In genomic region chr2:233867993-233868532, GRCh38 we compare ENCODE assay signal across 9 cellular contexts.
DNase-seq lines count a peak whose midpoint lies in the region; ATAC-seq, FAIRE-seq and TF ChIP-seq lines count a peak whose summit lies in the region.
"Had no signal": no experiment of that assay in that cellular context is flagged by ENCODE, and none has a peak within 500 bp of the region (broad histone marks: within the 10 kb centered on the region; RNA-seq: fewer than 3 reads in every experiment).

Gene MSL3B (minus strand): TSS chr2:233868386.

- peaks cover 0 to 6% of the 10 kb centered on the region in 2 experiments; a peak in 3 of 5 replicates for H3K4me1 ChIP-seq in K562 (replicated peaks in 1 of 2; ENCODE audit: control insufficient read depth in 2 of 2, insufficient read depth in 2 of 2, low read length in 2 of 2)
- H3K4me1 ChIP-seq: BLaER1 treated with 17β-estradiol and CSF1 and Interleukin-3, amounts not matched to agents 10 nM and 100 nM had no signal

- POLR2A ChIA-PET in K562 (lab: Yijun Ruan, JAX), result interaction anchor here (0.6 to 2.0 kb wide), 2 partner anchors 10 to 1266 kb away, joined by 4 to 7 read pairs; no protein-coding TSS in a partner anchor

- peaks cover 2 to 15% (median 7%) of the 10 kb centered on the region in 6 donors for H3K9me3 Mint-ChIP-seq in immature natural killer cell

- peak within 1 kb of the TSS; percentile 94 to 98 for H3K9ac ChIP-seq in K562 (ENCODE audit: insufficient read depth in 1 of 2, low read depth in 2 of 2, low read length in 2 of 2)
- H3K9ac ChIP-seq: BLaER1 treated with 17β-estradiol and CSF1 and Interleukin-3, amounts not matched to agents 10 nM and 100 nM had no signal

- H3K27ac ChIP-seq in K562 (ENCODE audit: extremely low read depth, low read depth, low read length), result peak within 1 kb of the TSS; percentile 96
- H3K27ac ChIP-seq: BLaER1 treated with 17β-estradiol and CSF1 and Interleukin-3, amounts not matched to agents 10 nM and 100 nM had no signal

- no peaks in the 10 kb centered on the region for H3K9me1 ChIP-seq in K562 (ENCODE audit: control insufficient read depth, insufficient read depth, low read length)

- peak; percentile 77 for TF ChIP-seq POLR2A in K562 (conservative IDR thresholded peaks at IDR 0.05)

- peaks cover 6 to 12% (median 9%) of the 10 kb centered on the region in 3 donors for H3K36me3 Mint-ChIP-seq in immature natural killer cell

- in situ Hi-C loops in K562 (cut with MboI), result loop anchor here (25.0 kb wide), 1 partner anchor 669 kb away; no protein-coding TSS in a partner anchor

- FAIRE-seq in K562 (lab: Jason Lieb, UNC), result peak; percentile 67

- CTCF ChIA-PET in K562 (lab: Yijun Ruan, JAX; ENCODE audit: low intra/inter-chr PET ratio), result no interaction called here

- TF ChIP-seq EP300 in K562 (IDR thresholded peaks at IDR 0.05; ENCODE audit: low read length), result no peak

- H3K4me3 ChIP-seq in K562, result peak within 1 kb of the TSS; percentile 65
- H3K4me3 ChIP-seq: BLaER1 treated with 17β-estradiol and CSF1 and Interleukin-3, amounts not matched to agents 10 nM and 100 nM had no signal

- peaks cover 3% of the 10 kb centered on the region; the same call in 1 of the 2 replicates for H3K9me3 ChIP-seq in K562 (replicated peaks; ENCODE audit: control insufficient read depth, insufficient read depth, low read depth, low read length)

- peaks cover 9 to 28% (median 14%) of the 10 kb centered on the region in 3 donors for H3K27me3 Mint-ChIP-seq in immature natural killer cell (ENCODE audit: low read depth in 3 of 3)

- peak within 1 kb of the TSS; percentile 86 to 94 (median 90) for H3K4me3 Mint-ChIP-seq in immature natural killer cell

- TF ChIP-seq CTCF in K562 (IDR thresholded peaks at IDR 0.05 in 2 of 3, conservative IDR thresholded peaks at IDR 0.05 in 1 of 3; ENCODE audit: insufficient read depth in 2 of 3, low read depth in 1 of 3, low read length in 3 of 3), result no peak

- intact Hi-C loops in K562 (cut with micrococcal nuclease), result no loop called here

- peaks cover 19% of the 10 kb centered on the region for H3K79me2 ChIP-seq in K562 (ENCODE audit: control insufficient read depth, insufficient read depth, low read length)

- no peak for TF ChIP-seq RAD21 in K562 (CRISPR knock-in tag; conservative IDR thresholded peaks at IDR 0.05 in 1 of 2, IDR thresholded peaks at IDR 0.05 in 1 of 2)

- no peaks in the 10 kb centered on the region for H4K20me1 ChIP-seq in K562 (replicated peaks; ENCODE audit: control insufficient read depth, insufficient read depth, low read length)
- H4K20me1 ChIP-seq: BLaER1 treated with 17β-estradiol and CSF1 and Interleukin-3, amounts not matched to agents 10 nM and 100 nM had no signal

- peak within 1 kb of the TSS; percentile 84 for H3K4me2 ChIP-seq in K562 (ENCODE audit: insufficient read depth, low read length)
- H3K4me2 ChIP-seq: BLaER1 treated with 17β-estradiol and CSF1 and Interleukin-3, amounts not matched to agents 10 nM and 100 nM had no signal

- DNase-seq in NCI-H1417 (lab: John Stamatoyannopoulos, UW) (peak in 2 of 3 experiments; percentile 62 to 71), NCI-H1417 treated with DMSO at 0.1 percent for 48 hours (lab: John Stamatoyannopoulos, UW) (no peak), HT1080 (ENCODE audit: low read depth) (peak; percentile 38), T-helper 2 cell (peak; percentile 23 to 84 (median 43)), K562 (ENCODE audit: extremely low read depth in 1 of 4, low spot score in 3 of 4) (peak; percentile 76 to 80 (median 76)), immature natural killer cell (peak; percentile 54 to 59 (median 58)), GOT3 (lab: John Stamatoyannopoulos, UW) (no peak)
- DNase-seq in stimulated activated CD4-positive, alpha-beta T cell treated with anti-CD3 and anti-CD28 coated beads, Interleukin-2, amount 100 ng/mL, for 48 hours, result peak; percentile 40 to 56

- H2AFZ ChIP-seq in K562 (ENCODE audit: low read depth, low read length), result peak within 1 kb of the TSS; percentile 94

- H3K4me1 Mint-ChIP-seq in immature natural killer cell, result peaks cover 6 to 15% of the 10 kb centered on the region in 2 donors

- 1% methylated on average over 49 of the region's 50 CpGs for WGBS in K562 (ENCODE audit: insufficient coverage, low coverage, missing lambda C conversion rate)

- peak within 1 kb of the TSS in 4 of 6 donors; percentile 34 to 86 (median 46) for H3K27ac Mint-ChIP-seq in immature natural killer cell

- no peaks in the 10 kb centered on the region for H3K27me3 ChIP-seq in K562 (ENCODE audit: control insufficient read depth in 2 of 2, insufficient read depth in 2 of 2, low read length in 2 of 2)
- H3K27me3 ChIP-seq: BLaER1 treated with 17β-estradiol and CSF1 and Interleukin-3, amounts not matched to agents 10 nM and 100 nM had no signal

- ATAC-seq in K562, result peak; percentile 86

- H3K36me3 ChIP-seq in K562 (ENCODE audit: control insufficient read depth, insufficient read depth, low read length), result peaks cover 18% of the 10 kb centered on the region
- H3K36me3 ChIP-seq: BLaER1 treated with 17β-estradiol and CSF1 and Interleukin-3, amounts not matched to agents 10 nM and 100 nM had no signal

- BruUV-seq in K562 (replicated peaks; lab: Mats Ljungman, UMichigan), result no TSS peak

TF ChIP-seq in K562, 482 proteins besides CTCF, POLR2A, EP300 and RAD21 (continues in another document):
- no peak for TF ChIP-seq SAFB2 (IDR thresholded peaks at IDR 0.05; ENCODE audit: borderline replicate concordance, low read depth, low read length, severe bottlenecking)
- no peak for TF ChIP-seq ZNF444 (CRISPR knock-in tag; IDR thresholded peaks at IDR 0.05)
- no peak for TF ChIP-seq KLF1 (tag; IDR thresholded peaks at IDR 0.05)
- TF ChIP-seq AFF1 (IDR thresholded peaks at IDR 0.05; ENCODE audit: low read depth in 1 of 2, partially characterized antibody in 2 of 2), result no peak
- no peak for TF ChIP-seq ZBTB26 (CRISPR knock-in tag; IDR thresholded peaks at IDR 0.05)
- peak; percentile 54 for TF ChIP-seq RBBP5 (IDR thresholded peaks at IDR 0.05; ENCODE audit: borderline replicate concordance, insufficient read depth, low read length, poor library complexity, severe bottlenecking)
- no peak for TF ChIP-seq ZNF165 (CRISPR knock-in tag; IDR thresholded peaks at IDR 0.05; ENCODE audit: borderline replicate concordance)
- no peak for TF ChIP-seq ZFP36 (IDR thresholded peaks at IDR 0.05; ENCODE audit: low read depth, low read length, partially characterized antibody)
- no peak for TF ChIP-seq ZNF232 (CRISPR knock-in tag; IDR thresholded peaks at IDR 0.05)
- TF ChIP-seq RHOXF2B (CRISPR knock-in tag; conservative IDR thresholded peaks at IDR 0.05), result no peak
- no peak for TF ChIP-seq JUNB (CRISPR knock-in tag; conservative IDR thresholded peaks at IDR 0.05)
- no peak for TF ChIP-seq NELFE (IDR thresholded peaks at IDR 0.05; ENCODE audit: insufficient read depth, insufficient read length)
- no peak for TF ChIP-seq PKNOX1 (IDR thresholded peaks at IDR 0.05)
- TF ChIP-seq CHD2 (IDR thresholded peaks at IDR 0.05; ENCODE audit: low read depth, low read length), result no peak
- TF ChIP-seq CC2D1A (IDR thresholded peaks at IDR 0.05), result no peak
- no peak for TF ChIP-seq PCBP1 (IDR thresholded peaks at IDR 0.05; ENCODE audit: low read depth, low read length, poor library complexity, severe bottlenecking)
- no peak for TF ChIP-seq TBP (optimal IDR thresholded peaks at IDR 0.05; ENCODE audit: low read depth, low read length)

Comparison
In these comparisons a context has a peak if more than half of its experiments do, and no peak if none do; other contexts are left out.
1. DNase-seq: peak in NCI-H1417 (2 of 3), HT1080 (single experiment), T-helper 2 cell (5 of 5), K562 (4 of 4), immature natural killer cell (3 of 3) and stimulated activated CD4-positive, alpha-beta T cell treated with anti-CD3 and anti-CD28 coated beads, Interleukin-2, amount 100 ng/mL, for 48 hours (2 of 2); none in NCI-H1417 treated with DMSO at 0.1 percent for 48 hours (single experiment) and GOT3 (single experiment).